Comparison of ENCODE assay signal across 14 cellular contexts in genomic region chr6:79614326-79615285, GRCh38. TPM values are rescaled to one million over a fixed set of nuclear protein-coding genes. Genes with fewer than 3 reads are reported as not detected.
A peak's percentile ranks its signal among the peaks of the same experiment; 100 is the strongest.
DNase-seq lines count a peak whose midpoint lies in the region; ATAC-seq, FAIRE-seq and TF ChIP-seq lines count a peak whose summit lies in the region.
"Had no signal": no experiment of that assay in that cellular context is flagged by ENCODE, and none has a peak within 500 bp of the region (broad histone marks: within the 10 kb centered on the region; RNA-seq: fewer than 3 reads in every experiment).

No MANE protein-coding gene starts in this region.

- H3K36me3 Mint-ChIP-seq in H9 (ENCODE audit: insufficient read depth in 1 of 3, low read depth in 3 of 3) = no peaks in the 10 kb centered on the region
- H3K36me3 Mint-ChIP-seq in neural progenitor cell = peaks cover 5% of the 10 kb centered on the region
- H3K36me3 Mint-ChIP-seq: CD4-positive, CD25-positive, alpha-beta regulatory T cell; stimulated activated naive B cell treated with anti-CD40 and anti-IgM and Interleukin-4, amounts not matched to agents 10 μg/mL and 1 μg/mL and 100 μg/mL, for 72 hours had no signal

- H3K9me3 Mint-ChIP-seq in H9 (no peaks in the 10 kb centered on the region), neural progenitor cell (no peaks in the 10 kb centered on the region)
- H3K9me3 Mint-ChIP-seq: CD4-positive, CD25-positive, alpha-beta regulatory T cell; stimulated activated naive B cell treated with anti-CD40 and anti-IgM and Interleukin-4, amounts not matched to agents 10 μg/mL and 1 μg/mL and 100 μg/mL, for 72 hours had no signal

- no peaks in the 10 kb centered on the region for H4K20me1 ChIP-seq in H9 (ENCODE audit: control insufficient read depth, insufficient read depth, insufficient read length)
- no peaks in the 10 kb centered on the region for H4K20me1 ChIP-seq in MM.1S (ENCODE audit: insufficient read depth, low read length)
- H4K20me1 ChIP-seq in neural progenitor cell (ENCODE audit: low read depth) = peaks cover 3% of the 10 kb centered on the region

- H3F3A ChIP-seq in MM.1S (ENCODE audit: insufficient read depth, low read length) (peaks cover 32% of the 10 kb centered on the region), neural progenitor cell (ENCODE audit: low read depth) (no peaks in the 10 kb centered on the region)

- H3K36me3 ChIP-seq in MM.1S (replicated peaks; ENCODE audit: insufficient read depth, low read length) (no peaks in the 10 kb centered on the region), neural progenitor cell (no peaks in the 10 kb centered on the region)
- H3K36me3 ChIP-seq: ascending aorta, pancreas had no signal

- no peak overlapping the region for H3K9ac ChIP-seq in H9 (ENCODE audit: extremely low read depth, insufficient read length, low read length)
- peak overlapping the region; percentile 21; the same call in 1 of the 2 replicates for H3K9ac ChIP-seq in MM.1S (ENCODE audit: low read length)
- H3K9ac ChIP-seq in neural progenitor cell = no peak overlapping the region

- no peak overlapping the region for H3K23ac ChIP-seq in H9 (ENCODE audit: insufficient read length, low read depth, low read length)

- no peak overlapping the region for H3K4ac ChIP-seq in H9 (ENCODE audit: low read depth, low read length)

- H3K14ac ChIP-seq in H9 (ENCODE audit: insufficient read depth, low read length) = no peak overlapping the region

- no peak for TF ChIP-seq CTCF in H9 (conservative IDR thresholded peaks at IDR 0.05)
- TF ChIP-seq CTCF in MM.1S (IDR thresholded peaks at IDR 0.05; ENCODE audit: low read length) = no peak
- TF ChIP-seq CTCF in neural progenitor cell (IDR thresholded peaks at IDR 0.05) = no peak

- H2BK120ac ChIP-seq in H9 (ENCODE audit: low read depth, low read length, poor library complexity, severe bottlenecking) = no peak overlapping the region

- H3K4me3 Mint-ChIP-seq in H9 (no peak overlapping the region), neural progenitor cell (no peak overlapping the region)
- H3K4me3 Mint-ChIP-seq: CD4-positive, CD25-positive, alpha-beta regulatory T cell; stimulated activated naive B cell treated with anti-CD40 and anti-IgM and Interleukin-4, amounts not matched to agents 10 μg/mL and 1 μg/mL and 100 μg/mL, for 72 hours had no signal

- H3K4me2 ChIP-seq in H9 (ENCODE audit: insufficient read depth, insufficient read length, low read length) = no peak overlapping the region
- peak overlapping the region; percentile 74 for H3K4me2 ChIP-seq in MM.1S (ENCODE audit: low read depth, low read length)
- H3K4me2 ChIP-seq in neural progenitor cell = no peak overlapping the region

- ATAC-seq in GM19035 (IDR thresholded peaks at IDR 0.05; ENCODE audit: unreplicated experiment) = peak; percentile 44
- ATAC-seq: stimulated activated naive B cell treated with anti-CD40 and anti-IgM and Interleukin-4, amounts not matched to agents 10 μg/mL and 1 μg/mL and 100 μg/mL, for 72 hours had no signal

- no peaks in the 10 kb centered on the region for H3K27me3 ChIP-seq in H9 (ENCODE audit: insufficient read depth, low read length)
- no peaks in the 10 kb centered on the region for H3K27me3 ChIP-seq in MM.1S (replicated peaks; ENCODE audit: insufficient read depth, low read length)
- no peaks in the 10 kb centered on the region for H3K27me3 ChIP-seq in neural progenitor cell
- H3K27me3 ChIP-seq: ascending aorta, pancreas had no signal

- no peaks in the 10 kb centered on the region for H3K23me2 ChIP-seq in H9 (ENCODE audit: insufficient read length, low read depth, low read length, poor library complexity, severe bottlenecking)

- H3K27ac Mint-ChIP-seq in H9 (peak overlapping the region in 2 of 3 experiments; percentile 20 to 82; a peak in 3 of 7 replicates), neural progenitor cell (peak overlapping the region; percentile 87)
- H3K27ac Mint-ChIP-seq: CD4-positive, CD25-positive, alpha-beta regulatory T cell; stimulated activated naive B cell treated with anti-CD40 and anti-IgM and Interleukin-4, amounts not matched to agents 10 μg/mL and 1 μg/mL and 100 μg/mL, for 72 hours had no signal

- H4K8ac ChIP-seq in H9 (replicated peaks; ENCODE audit: insufficient read length, low read depth, low read length) = no peak overlapping the region

- H3K4me3 ChIP-seq in MM.1S (ENCODE audit: low read length) (peak overlapping the region; percentile 39), neural progenitor cell (no peak overlapping the region)
- H3K4me3 ChIP-seq: ascending aorta, pancreas had no signal

- H3K79me2 ChIP-seq in H9 (ENCODE audit: insufficient read depth, low read length) (no peaks in the 10 kb centered on the region), MM.1S (ENCODE audit: low read length) (no peaks in the 10 kb centered on the region), neural progenitor cell (ENCODE audit: low read depth) (no peaks in the 10 kb centered on the region)

- no peak overlapping the region for H3K18ac ChIP-seq in H9 (ENCODE audit: insufficient read length, low read depth, low read length)

- H3K27me3 Mint-ChIP-seq in H9 (ENCODE audit: low read depth) (no peaks in the 10 kb centered on the region), neural progenitor cell (ENCODE audit: insufficient read depth, low read depth) (no peaks in the 10 kb centered on the region)
- H3K27me3 Mint-ChIP-seq: CD4-positive, CD25-positive, alpha-beta regulatory T cell had no signal

- peaks cover 3 to 5% of the 10 kb centered on the region in 2 experiments; a peak in 3 of 4 replicates for H3K4me1 Mint-ChIP-seq in H9
- H3K4me1 Mint-ChIP-seq in neural progenitor cell = peaks cover 23% of the 10 kb centered on the region
- H3K4me1 Mint-ChIP-seq: CD4-positive, CD25-positive, alpha-beta regulatory T cell; stimulated activated naive B cell treated with anti-CD40 and anti-IgM and Interleukin-4, amounts not matched to agents 10 μg/mL and 1 μg/mL and 100 μg/mL, for 72 hours had no signal

- no peak overlapping the region for H4K91ac ChIP-seq in H9 (ENCODE audit: insufficient read length, low read depth, low read length)

- FAIRE-seq in RCC 7860 (lab: Jason Lieb, UNC) = no peak
- FAIRE-seq: pancreas had no signal

- no CpG with 5 or more reads among the region's 7 CpGs for WGBS in H9 (ENCODE audit: extremely low coverage, insufficient read length, low lambda C conversion rate)

- no peak overlapping the region for H2AK5ac ChIP-seq in H9 (ENCODE audit: insufficient read length, low read length)

- H4K5ac ChIP-seq in H9 (ENCODE audit: insufficient read length, low read depth, low read length) = no peak overlapping the region

- H3K27ac ChIP-seq in H9 (ENCODE audit: insufficient read length, low read depth, low read length) = no peak overlapping the region
- H3K27ac ChIP-seq in MM.1S (ENCODE audit: low read length) = peak overlapping the region; percentile 81
- H3K27ac ChIP-seq in neural progenitor cell = no peak overlapping the region
- H3K27ac ChIP-seq: ascending aorta, pancreas, VCaP had no signal

- no peaks in the 10 kb centered on the region for H3K4me1 ChIP-seq in H9 (ENCODE audit: insufficient read depth, low read length)
- H3K4me1 ChIP-seq in MM.1S (ENCODE audit: low read length) = peaks cover 54% of the 10 kb centered on the region
- no peaks in the 10 kb centered on the region for H3K4me1 ChIP-seq in neural progenitor cell
- H3K4me1 ChIP-seq: ascending aorta had no signal

- H2BK12ac ChIP-seq in H9 (ENCODE audit: insufficient read length, low read depth, low read length) = no peak overlapping the region

- H3K56ac ChIP-seq in H9 (ENCODE audit: insufficient read length, low read depth, low read length) = no peak overlapping the region

- no peaks in the 10 kb centered on the region for H3K9me2 ChIP-seq in MM.1S (replicated peaks; ENCODE audit: insufficient read depth, low read length)

- H2BK20ac ChIP-seq in H9 (ENCODE audit: low read depth, low read length, poor library complexity, severe bottlenecking) = no peak overlapping the region

- H3K79me1 ChIP-seq in H9 (ENCODE audit: insufficient read depth, low read depth, low read length, poor library complexity, severe bottlenecking) = no peaks in the 10 kb centered on the region

- no peak overlapping the region for H2BK15ac ChIP-seq in H9 (ENCODE audit: low read depth, low read length)

- H2AFZ ChIP-seq in H9 (ENCODE audit: low read length) = no peak overlapping the region
- peak overlapping the region; percentile 24; the same call in 1 of the 2 replicates for H2AFZ ChIP-seq in MM.1S (ENCODE audit: low read length)
- peak overlapping the region; percentile 10 for H2AFZ ChIP-seq in neural progenitor cell (replicated peaks)

- DNase-seq in H9 (no peak), MM.1S (peak; percentile 84), neural progenitor cell (ENCODE audit: low spot score) (no peak), A172 (ENCODE audit: low spot score) (no peak), NCI-H1417 (lab: John Stamatoyannopoulos, UW) (no peak), RCC 7860 (ENCODE audit: low spot score) (no peak), T1000 (lab: John Stamatoyannopoulos, UW) (no peak)
- DNase-seq: CD4-positive, CD25-positive, alpha-beta regulatory T cell; NCI-H2171; pancreas; stimulated activated naive B cell treated with anti-CD40 and anti-IgM and Interleukin-4, amounts not matched to agents 10 μg/mL and 1 μg/mL and 100 μg/mL, for 72 hours had no signal

- no peak overlapping the region for H3T11ph ChIP-seq in H9 (ENCODE audit: low read length)

- H2BK5ac ChIP-seq in H9 (ENCODE audit: insufficient read length, low read length) = no peak overlapping the region

- H3K9me3 ChIP-seq in H9 (ENCODE audit: control insufficient read depth, low read depth, low read length) (no peaks in the 10 kb centered on the region), MM.1S (replicated peaks; ENCODE audit: insufficient read depth, low read length) (no peaks in the 10 kb centered on the region), neural progenitor cell (ENCODE audit: low read depth) (no peaks in the 10 kb centered on the region)
- H3K9me3 ChIP-seq: ascending aorta, pancreas had no signal

RNA-seq across cellular contexts. Expression of gene SH3BGRL2, which starts 16.5 kb away (rescaled TPM):
- total RNA-seq in H9 (2021) (11.7 and 11.8 TPM in 2 replicates), neural progenitor cell (ENCODE audit: low replicate concordance) (30.7 and 47.0 TPM in 2 replicates)
- total RNA-seq in A172 (2014; rRNA removed; shearing (Covaris generic)) = 1.2 and 2.3 TPM in 2 replicates
